In the genomic region with DNA sequence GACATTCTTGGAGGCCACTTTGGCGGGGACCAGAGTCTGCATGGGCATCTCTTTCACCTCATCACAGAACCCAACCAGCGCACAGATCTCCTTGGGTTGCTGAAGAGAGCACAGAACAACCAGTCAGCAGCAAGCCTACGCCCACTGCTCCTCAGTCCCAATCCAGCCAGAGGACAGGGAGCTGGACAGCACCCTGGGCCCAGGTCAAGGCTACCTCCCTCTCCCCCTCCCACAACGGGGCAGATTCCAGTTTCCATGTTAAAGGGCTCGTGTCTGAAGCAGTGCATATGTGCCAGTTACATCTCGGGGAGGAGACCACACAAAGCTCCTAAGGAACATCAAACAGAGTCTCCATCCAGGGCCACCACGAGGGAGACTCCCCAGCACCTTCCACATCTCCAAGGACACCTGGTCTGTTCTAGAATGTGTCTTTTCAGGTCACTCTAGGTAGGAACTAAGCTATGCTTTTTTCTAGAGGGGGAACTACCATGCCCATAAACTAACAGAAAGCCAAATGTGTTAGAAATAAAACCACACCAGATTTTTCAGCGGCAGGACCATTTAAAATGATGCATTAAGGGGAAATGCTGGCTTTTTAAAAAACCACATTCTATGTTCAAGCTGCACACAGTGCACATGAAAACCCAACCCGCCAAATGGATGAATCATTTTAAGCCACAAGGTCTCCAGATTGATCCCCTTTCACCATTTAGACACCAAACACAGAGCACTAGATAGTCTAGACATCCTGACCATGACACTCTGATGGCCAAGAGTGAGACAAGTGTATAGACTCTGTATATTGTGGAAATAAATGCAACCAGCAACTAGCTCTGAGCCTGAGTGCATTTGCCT, we compare ENCODE assay signal across 18 cellular contexts. TPM values are rescaled to one million over a fixed set of nuclear protein-coding genes. Genes with fewer than 3 reads are reported as not detected.
DNase-seq lines count a peak whose midpoint lies in the region; TF ChIP-seq lines count a peak whose summit lies in the region.
"Had no signal": no experiment of that assay in that cellular context is flagged by ENCODE, and none has a peak within 500 bp of the region (broad histone marks: within the 10 kb centered on the region; RNA-seq: fewer than 3 reads in every experiment).

No MANE protein-coding gene starts in this region.

- H2AK5ac ChIP-seq in H9 (ENCODE audit: insufficient read length, low read length) = no peak overlapping the region

- H3K56ac ChIP-seq in H9 (ENCODE audit: insufficient read length, low read depth, low read length) = no peak overlapping the region

- no peak overlapping the region for H3K23ac ChIP-seq in H9 (ENCODE audit: insufficient read length, low read depth, low read length)

- POLR2A ChIA-PET in BJ (lab: Charles Lee) = interaction anchor here (0.6 kb wide), 1 partner anchor 18 kb away, joined by 4 read pairs; no protein-coding TSS in a partner anchor
- POLR2A ChIA-PET in activated CD4-positive, alpha-beta memory T cell treated with anti-CD3 and anti-CD28 coated beads for 36 hours (lab: Charles Lee) = no interaction called here

- TF ChIP-seq CTCF in BJ (IDR thresholded peaks at IDR 0.05; ENCODE audit: insufficient read depth, low read depth, low read length) = no peak
- no peak for TF ChIP-seq CTCF in glutamatergic neuron (IDR thresholded peaks at IDR 0.05; ENCODE audit: partially characterized antibody, unreplicated experiment)
- no peak for TF ChIP-seq CTCF in H9 (conservative IDR thresholded peaks at IDR 0.05)

- H4K20me1 ChIP-seq in GM23248 (ENCODE audit: insufficient read depth) (no peaks in the 10 kb centered on the region), H9 (ENCODE audit: control insufficient read depth, insufficient read depth, insufficient read length) (no peaks in the 10 kb centered on the region)

- no peak overlapping the region for H4K5ac ChIP-seq in H9 (ENCODE audit: insufficient read length, low read depth, low read length)

- H3K4me3 ChIP-seq in BJ (ENCODE audit: low read depth, low read length) (no peak overlapping the region), GM23248 (no peak overlapping the region)
- H3K4me3 ChIP-seq: HAP-1, left ventricle myocardium inferior, sigmoid colon had no signal

- H3K36me3 ChIP-seq in BJ (ENCODE audit: control insufficient read depth, insufficient read depth, low read length) (peaks cover 55% of the 10 kb centered on the region), GM23248 (ENCODE audit: low read depth) (peaks cover 47% of the 10 kb centered on the region)

- H2BK20ac ChIP-seq in H9 (ENCODE audit: low read depth, low read length, poor library complexity, severe bottlenecking) = no peak overlapping the region

- H3K4me1 ChIP-seq in GM23248 (ENCODE audit: insufficient read depth) = no peaks in the 10 kb centered on the region
- peaks cover 5% of the 10 kb centered on the region; the same call in 1 of the 2 replicates for H3K4me1 ChIP-seq in H9 (ENCODE audit: insufficient read depth, low read length)
- H3K4me1 ChIP-seq: HAP-1, sigmoid colon had no signal

- no peak overlapping the region for H2BK120ac ChIP-seq in H9 (ENCODE audit: low read depth, low read length, poor library complexity, severe bottlenecking)

- no peaks in the 10 kb centered on the region for H3F3A ChIP-seq in GM23248 (ENCODE audit: insufficient read depth)

- no peak overlapping the region for H3K4ac ChIP-seq in H9 (ENCODE audit: low read depth, low read length)

- H2BK12ac ChIP-seq in H9 (ENCODE audit: insufficient read length, low read depth, low read length) = no peak overlapping the region

- H3K27ac ChIP-seq in GM23248 (no peak overlapping the region), caudate nucleus (ENCODE audit: low read depth, low read length) (no peak overlapping the region), H9 (ENCODE audit: insufficient read length, low read depth, low read length) (no peak overlapping the region)
- H3K27ac ChIP-seq: left ventricle myocardium inferior, sigmoid colon had no signal

- H4K91ac ChIP-seq in H9 (ENCODE audit: insufficient read length, low read depth, low read length) = no peak overlapping the region

- WGBS in GM23248 (ENCODE audit: low coverage in 1 of 2, low lambda C conversion rate in 2 of 2, missing lambda C conversion rate in 2 of 2), 2 experiments = 73 to 74% methylated on average over 9 of the region's 9 CpGs
- no CpG with 5 or more reads among the region's 9 CpGs for WGBS in H9 (ENCODE audit: extremely low coverage, insufficient read length, low lambda C conversion rate)

- no peak overlapping the region for H2BK5ac ChIP-seq in H9 (ENCODE audit: insufficient read length, low read length)

- H3K9me3 Mint-ChIP-seq in activated CD4-positive, alpha-beta memory T cell treated with anti-CD3 and anti-CD28 coated beads for 36 hours = no peaks in the 10 kb centered on the region
- H3K9me3 Mint-ChIP-seq in glutamatergic neuron (ENCODE audit: unreplicated experiment) (peaks cover 3% of the 10 kb centered on the region), H9 (no peaks in the 10 kb centered on the region)
- H3K9me3 Mint-ChIP-seq: nephron had no signal

- peaks cover 11% of the 10 kb centered on the region for H3K4me1 Mint-ChIP-seq in activated CD4-positive, alpha-beta memory T cell treated with anti-CD3 and anti-CD28 coated beads for 36 hours (ENCODE audit: low read depth)
- H3K4me1 Mint-ChIP-seq in glutamatergic neuron (ENCODE audit: low read depth, unreplicated experiment) (no peaks in the 10 kb centered on the region), H9 (no peaks in the 10 kb centered on the region)
- H3K4me1 Mint-ChIP-seq: nephron had no signal

- no peak overlapping the region for H2BK15ac ChIP-seq in H9 (ENCODE audit: low read depth, low read length)

- H4K8ac ChIP-seq in H9 (replicated peaks; ENCODE audit: insufficient read length, low read depth, low read length) = no peak overlapping the region

- H3K9ac ChIP-seq in GM23248 (no peak overlapping the region), H9 (ENCODE audit: extremely low read depth, insufficient read length, low read length) (no peak overlapping the region)

- H3K27me3 ChIP-seq in BJ (ENCODE audit: control insufficient read depth, insufficient read depth, low read length) (no peaks in the 10 kb centered on the region), GM23248 (replicated peaks; ENCODE audit: insufficient read depth) (no peaks in the 10 kb centered on the region), H9 (ENCODE audit: insufficient read depth, low read length) (no peaks in the 10 kb centered on the region)
- H3K27me3 ChIP-seq: sigmoid colon had no signal

- H3K23me2 ChIP-seq in H9 (ENCODE audit: insufficient read length, low read depth, low read length, poor library complexity, severe bottlenecking) = no peaks in the 10 kb centered on the region

- no peaks in the 10 kb centered on the region for H3K79me1 ChIP-seq in H9 (ENCODE audit: insufficient read depth, low read depth, low read length, poor library complexity, severe bottlenecking)

- H2AFZ ChIP-seq in GM23248 = no peak overlapping the region
- H2AFZ ChIP-seq in H9 (ENCODE audit: low read length) = no peak overlapping the region

- H3K14ac ChIP-seq in H9 (ENCODE audit: insufficient read depth, low read length) = no peak overlapping the region

- H3K18ac ChIP-seq in H9 (ENCODE audit: insufficient read length, low read depth, low read length) = no peak overlapping the region

- H3K27ac Mint-ChIP-seq in activated CD4-positive, alpha-beta memory T cell treated with anti-CD3 and anti-CD28 coated beads for 36 hours = peak overlapping the region; percentile 13
- H3K27ac Mint-ChIP-seq in glutamatergic neuron (ENCODE audit: unreplicated experiment) (no peak overlapping the region), H9 (no peak overlapping the region)
- H3K27ac Mint-ChIP-seq: nephron had no signal

- no peak overlapping the region for H3T11ph ChIP-seq in H9 (ENCODE audit: low read length)

- DNase-seq in BJ (ENCODE audit: low read depth) (peak; percentile 22), GM23248 (peak; percentile 33), glutamatergic neuron (no peak), caudate nucleus (lab: John Stamatoyannopoulos, UW) (no peak), H9 (no peak), hepatic stellate cell (ENCODE audit: low spot score) (no peak), NCI-H1694 (lab: John Stamatoyannopoulos, UW) (no peak)
- DNase-seq in activated CD4-positive, alpha-beta memory T cell treated with anti-CD3 and anti-CD28 coated beads for 36 hours = peak; percentile 23
- DNase-seq: anterior cingulate cortex; C1 segment of cervical spinal cord; effector memory CD4-positive, alpha-beta T cell; left ventricle myocardium inferior; NCI-H1105 treated with DMSO at 0.1 percent for 48 hours; NCI-H446 treated with DMSO at 0.1 percent for 48 hours; sigmoid colon; T1000 had no signal

- intact Hi-C loops in activated CD4-positive, alpha-beta memory T cell treated with anti-CD3 and anti-CD28 coated beads for 36 hours (cut with micrococcal nuclease) = no loop called here

- in situ Hi-C loops in GM23248 (cut with MboI) = no loop called here

- no peak overlapping the region for H3K4me3 Mint-ChIP-seq in activated CD4-positive, alpha-beta memory T cell treated with anti-CD3 and anti-CD28 coated beads for 36 hours
- peak overlapping the region; percentile 25 for H3K4me3 Mint-ChIP-seq in glutamatergic neuron (ENCODE audit: unreplicated experiment)
- H3K4me3 Mint-ChIP-seq in H9 = no peak overlapping the region
- H3K4me3 Mint-ChIP-seq: nephron had no signal

- H3K9me2 ChIP-seq in GM23248 (ENCODE audit: insufficient read depth) = no peaks in the 10 kb centered on the region

- H3K27me3 Mint-ChIP-seq in activated CD4-positive, alpha-beta memory T cell treated with anti-CD3 and anti-CD28 coated beads for 36 hours = no peaks in the 10 kb centered on the region
- H3K27me3 Mint-ChIP-seq in glutamatergic neuron (ENCODE audit: unreplicated experiment) (peaks cover 5% of the 10 kb centered on the region), H9 (ENCODE audit: low read depth) (no peaks in the 10 kb centered on the region)

- H3K79me2 ChIP-seq in GM23248 (ENCODE audit: insufficient read depth) = no peaks in the 10 kb centered on the region
- H3K79me2 ChIP-seq in H9 (ENCODE audit: insufficient read depth, low read length) = no peaks in the 10 kb centered on the region

- H3K9me3 ChIP-seq in GM23248 (ENCODE audit: low read depth) (no peaks in the 10 kb centered on the region), H9 (ENCODE audit: control insufficient read depth, low read depth, low read length) (no peaks in the 10 kb centered on the region)
- H3K9me3 ChIP-seq: HAP-1, left ventricle myocardium inferior, sigmoid colon had no signal

- peaks cover 28% of the 10 kb centered on the region for H3K36me3 Mint-ChIP-seq in activated CD4-positive, alpha-beta memory T cell treated with anti-CD3 and anti-CD28 coated beads for 36 hours
- H3K36me3 Mint-ChIP-seq in glutamatergic neuron (ENCODE audit: unreplicated experiment) (no peaks in the 10 kb centered on the region), H9 (ENCODE audit: insufficient read depth in 1 of 3, low read depth in 3 of 3) (peaks cover 38 to 89% (median 87%) of the 10 kb centered on the region in 3 experiments; a peak in 6 of 7 replicates)

- CTCF ChIA-PET in BJ (lab: Yijun Ruan, JAX) = interaction anchor here (0.7 to 1.7 kb wide), 5 partner anchors 9 to 402 kb away, joined by 3 to 10 read pairs (median 4); no protein-coding TSS in a partner anchor
- CTCF ChIA-PET in activated CD4-positive, alpha-beta memory T cell treated with anti-CD3 and anti-CD28 coated beads for 36 hours (lab: Charles Lee) = interaction anchor here (0.7 to 1.1 kb wide), 3 partner anchors 10 to 227 kb away, joined by 3 to 5 read pairs (median 4); no protein-coding TSS in a partner anchor

- no peak overlapping the region for H3K4me2 ChIP-seq in GM23248 (ENCODE audit: unreplicated experiment)
- H3K4me2 ChIP-seq in H9 (ENCODE audit: insufficient read depth, insufficient read length, low read length) = no peak overlapping the region

RNA-seq across cellular contexts. Expression of gene PSAP, which starts 28.9 kb away (rescaled TPM):
- 1,482 and 1,979 TPM in 2 replicates for polyA plus RNA-seq in BJ (2011; rRNA removed)
- polyA minus RNA-seq in BJ (2011; rRNA and poly(A)+ RNA removed) = 206 and 320 TPM in 2 replicates
- total RNA-seq in GM23248 (2014; rRNA removed; shearing (Covaris generic)) = 665 and 715 TPM in 2 replicates
- 1,142 and 1,168 TPM in 2 replicates for polyA plus RNA-seq in GM23248 (2016; fragmentation: Nextera tagmentation; extraction: Ambion mirVana)
- total RNA-seq in activated CD4-positive, alpha-beta memory T cell treated with anti-CD3 and anti-CD28 coated beads for 36 hours = 100 to 1,000 TPM; 137 to 144 TPM
- total RNA-seq in glutamatergic neuron (ENCODE audit: unreplicated experiment) = 737 TPM
- total RNA-seq in H9 (2021) = 336 and 346 TPM in 2 replicates

RNA-seq across cellular contexts. Expression of gene VSIR, which starts 48.8 kb away (rescaled TPM):
- polyA plus RNA-seq in BJ (2011; rRNA removed) (78.7 and 169 TPM in 2 replicates), GM23248 (2016; fragmentation: Nextera tagmentation; extraction: Ambion mirVana) (152 and 153 TPM in 2 replicates)
- polyA minus RNA-seq in BJ (2011; rRNA and poly(A)+ RNA removed) = 49.8 and 62.7 TPM in 2 replicates
- 60.8 and 81.6 TPM in 2 replicates for total RNA-seq in GM23248 (2014; rRNA removed; shearing (Covaris generic))
- total RNA-seq in activated CD4-positive, alpha-beta memory T cell treated with anti-CD3 and anti-CD28 coated beads for 36 hours = 100 to 1,000 TPM; 112 TPM
- total RNA-seq in glutamatergic neuron (ENCODE audit: unreplicated experiment) (0.29 TPM), H9 (2021) (0.11 and 0.31 TPM in 2 replicates)

Comparison
In these comparisons a context has a peak if more than half of its experiments do, and no peak if none do; other contexts are left out.
1. DNase-seq: peak in BJ (single experiment), GM23248 (single experiment) and activated CD4-positive, alpha-beta memory T cell treated with anti-CD3 and anti-CD28 coated beads for 36 hours (single experiment); none in glutamatergic neuron (single experiment), caudate nucleus (0 of 61), H9 (single experiment), hepatic stellate cell (single experiment) and NCI-H1694 (single experiment).
2. RNA of gene VSIR, which starts 48.8 kb away (total RNA-seq): 112 TPM in activated CD4-positive, alpha-beta memory T cell treated with anti-CD3 and anti-CD28 coated beads for 36 hours and 60.8 to 81.6 TPM in GM23248; 0.29 TPM in glutamatergic neuron (single experiment) and 0.11 to 0.31 TPM in H9; every median in the first group is over 10 times any median in the second.